Comparison of ENCODE assay signal across 8 cellular contexts in genomic region chr19:17762505-17763229, GRCh38. TPM values are rescaled to one million over a fixed set of nuclear protein-coding genes. Genes with fewer than 3 reads are reported as not detected.
A peak's percentile ranks its signal among the peaks of the same experiment; 100 is the strongest.
DNase-seq lines count a peak whose midpoint lies in the region; ATAC-seq and TF ChIP-seq lines count a peak whose summit lies in the region.

No MANE protein-coding gene starts in this region.

- H3K23ac ChIP-seq in trophoblast cell (ENCODE audit: low read length): no peak overlapping the region

- H3K4me2 ChIP-seq in trophoblast cell (ENCODE audit: low read length): no peak overlapping the region

- no peaks in the 10 kb centered on the region for H3K9me3 Mint-ChIP-seq in chondrocyte (ENCODE audit: low read depth)

- no peak overlapping the region for H4K12ac ChIP-seq in trophoblast cell (ENCODE audit: low read depth, low read length)

- H3K36me3 Mint-ChIP-seq in chondrocyte (ENCODE audit: low read depth): no peaks in the 10 kb centered on the region

- H3K79me1 ChIP-seq in trophoblast cell (ENCODE audit: low read length): no peaks in the 10 kb centered on the region

- no peak overlapping the region for H3K9ac ChIP-seq in trophoblast cell (ENCODE audit: low read length)

- no peak overlapping the region for H2BK12ac ChIP-seq in trophoblast cell (ENCODE audit: low read length)

- peak; percentile 15 for DNase-seq in NCI-H2171 treated with DMSO at 0.1 percent for 48 hours (lab: John Stamatoyannopoulos, UW)
- DNase-seq in NCI-H2171 (lab: John Stamatoyannopoulos, UW): no peak
- peak; percentile 89 to 96 for DNase-seq in NCI-H524 (lab: John Stamatoyannopoulos, UW)
- no peak for DNase-seq in chondrocyte (ENCODE audit: low spot score)
- DNase-seq in trophoblast cell: peak; percentile 25 to 51
- DNase-seq in T-helper 9 cell: no peak
- DNase-seq in effector memory CD4-positive, alpha-beta T cell: no peak

- H3K27me3 Mint-ChIP-seq in chondrocyte (ENCODE audit: low read depth): no peaks in the 10 kb centered on the region

- no peak overlapping the region for H3K4ac ChIP-seq in trophoblast cell (ENCODE audit: low read depth, low read length)

- no peak overlapping the region for H3K27ac ChIP-seq in trophoblast cell (ENCODE audit: low read depth, low read length)
- no peak overlapping the region for H3K27ac ChIP-seq in effector memory CD4-positive, alpha-beta T cell (ENCODE audit: insufficient read depth, low read length, poor library complexity, severe bottlenecking)

- H3K14ac ChIP-seq in trophoblast cell (ENCODE audit: low read length): no peak overlapping the region

- WGBS in trophoblast cell (ENCODE audit: extremely low coverage, insufficient coverage, insufficient read length): no CpG with 5 or more reads among the region's 17 CpGs

- no peak overlapping the region for H2BK5ac ChIP-seq in trophoblast cell (ENCODE audit: low read depth, low read length, poor library complexity)

- H3K4me3 Mint-ChIP-seq in chondrocyte (ENCODE audit: unreplicated experiment): peak overlapping the region; percentile 29

- H3K4me1 ChIP-seq in trophoblast cell (ENCODE audit: control insufficient read depth in 1 of 2, insufficient read depth in 2 of 2, low read length in 2 of 2): no peaks in the 10 kb centered on the region
- no peaks in the 10 kb centered on the region for H3K4me1 ChIP-seq in effector memory CD4-positive, alpha-beta T cell (ENCODE audit: control insufficient read depth, insufficient read depth, low read length, poor library complexity, severe bottlenecking)

- peaks cover 2% of the 10 kb centered on the region for H3K9me3 ChIP-seq in trophoblast cell (ENCODE audit: insufficient read depth, low read depth, low read length)
- H3K9me3 ChIP-seq in effector memory CD4-positive, alpha-beta T cell (ENCODE audit: control insufficient read depth, low read length): no peaks in the 10 kb centered on the region

- no peak overlapping the region for H2AK5ac ChIP-seq in trophoblast cell (ENCODE audit: low read length)

- H3K79me2 ChIP-seq in trophoblast cell (ENCODE audit: control insufficient read depth, insufficient read depth, low read length, poor library complexity): no peaks in the 10 kb centered on the region

- no peak overlapping the region for H2BK120ac ChIP-seq in trophoblast cell (ENCODE audit: insufficient read depth, low read length, poor library complexity)

- H3K4me3 ChIP-seq in trophoblast cell (ENCODE audit: low read depth, low read length): no peak overlapping the region
- no peak overlapping the region for H3K4me3 ChIP-seq in effector memory CD4-positive, alpha-beta T cell (ENCODE audit: insufficient read depth, low read depth, low read length, poor library complexity, severe bottlenecking)

- H3K27ac Mint-ChIP-seq in chondrocyte (ENCODE audit: unreplicated experiment): no peak overlapping the region

- no peak overlapping the region for H4K8ac ChIP-seq in trophoblast cell (ENCODE audit: low read depth, low read length)

- no peak overlapping the region for H2AFZ ChIP-seq in trophoblast cell (ENCODE audit: insufficient read depth, low read length, poor library complexity)

- H3K18ac ChIP-seq in trophoblast cell (ENCODE audit: low read length): no peak overlapping the region

- H3K36me3 ChIP-seq in trophoblast cell (ENCODE audit: control insufficient read depth in 1 of 2, insufficient read depth in 2 of 2, low read length in 2 of 2): no peaks in the 10 kb centered on the region
- H3K36me3 ChIP-seq in effector memory CD4-positive, alpha-beta T cell (ENCODE audit: control insufficient read depth, insufficient read depth, low read length): peaks cover 42% of the 10 kb centered on the region

- peaks cover 14% of the 10 kb centered on the region for H3K4me1 Mint-ChIP-seq in chondrocyte (ENCODE audit: low read depth)

- TF ChIP-seq CTCF in chondrocyte (IDR thresholded peaks at IDR 0.05): no peak

- ATAC-seq in GM21723 (IDR thresholded peaks at IDR 0.05; ENCODE audit: unreplicated experiment): no peak

- H4K91ac ChIP-seq in trophoblast cell (ENCODE audit: low read depth, low read length): no peak overlapping the region

- H3K27me3 ChIP-seq in trophoblast cell (ENCODE audit: insufficient read depth, low read length): no peaks in the 10 kb centered on the region
- H3K27me3 ChIP-seq in effector memory CD4-positive, alpha-beta T cell (replicated peaks; ENCODE audit: control insufficient read depth, insufficient read depth, low read length, poor library complexity, severe bottlenecking): no peaks in the 10 kb centered on the region

RNA-seq across cellular contexts. Expression of gene FCHO1, which starts 11.4 kb away (rescaled TPM):
- total RNA-seq in chondrocyte: 0.22 to 0.70 TPM (median 0.49 TPM) in 3 replicates
- 0.88 and 0.90 TPM in 2 replicates for polyA plus RNA-seq in trophoblast cell (2013)

RNA-seq across cellular contexts. Expression of gene B3GNT3, which starts 32.3 kb away (rescaled TPM):
- total RNA-seq in chondrocyte: not detected in 3 replicates
- 0.19 TPM in 2 replicates for polyA plus RNA-seq in trophoblast cell (2013)

RNA-seq across cellular contexts. Expression of gene MAP1S, which starts 43.4 kb away (rescaled TPM):
- 34.7 to 64.4 TPM (median 61.3 TPM) in 3 replicates for total RNA-seq in chondrocyte
- polyA plus RNA-seq in trophoblast cell (2013): 41.8 and 44.0 TPM in 2 replicates

RNA-seq across cellular contexts. Expression of gene INSL3, which starts 58.7 kb away (rescaled TPM):
- not detected in 3 replicates for total RNA-seq in chondrocyte
- 0.08 and 0.10 TPM in 2 replicates for polyA plus RNA-seq in trophoblast cell (2013)

Comparison
In these comparisons a context has a peak if more than half of its experiments do, and no peak if none do; other contexts are left out.
1. DNase-seq: peak in NCI-H2171 treated with DMSO at 0.1 percent for 48 hours (single experiment), NCI-H524 (2 of 2) and trophoblast cell (2 of 2); none in NCI-H2171 (single experiment), chondrocyte (single experiment), T-helper 9 cell (single experiment) and effector memory CD4-positive, alpha-beta T cell (0 of 3).